22 cellular contexts compared by ENCODE assay signal in genomic region chr7:4762121-4763055, GRCh38.
"Had no signal": no experiment of that assay in that cellular context is flagged by ENCODE, and none has a peak within 500 bp of the region (broad histone marks: within the 10 kb centered on the region; RNA-seq: fewer than 3 reads in every experiment).

No MANE protein-coding gene starts in this region.

- H3K4me2 ChIP-seq: SK-N-SH had no signal

- ATAC-seq: natural killer cell, right cardiac atrium had no signal

- H3K36me3 Mint-ChIP-seq: natural killer cell had no signal

- H3K27me3 ChIP-seq: tibial artery had no signal

- H3K9me3 ChIP-seq: SK-N-SH, tibial artery had no signal

- H3K27me3 Mint-ChIP-seq: dendritic cell treated with granulocyte-macrophage colony-stimulating factor and Interleukin-4, amounts not matched to agents 40 ng/mL and 50 ng/mL, for 4 days had no signal

- H3K9me3 Mint-ChIP-seq: dendritic cell treated with granulocyte-macrophage colony-stimulating factor and Interleukin-4, amounts not matched to agents 40 ng/mL and 50 ng/mL, for 4 days; natural killer cell; T-helper 2 cell treated with Interferon-gamma antibody and Interleukin-4, amounts not matched to agents 5 μg/mL and 100 μg/mL, for 36 hours had no signal

- H3K4me3 Mint-ChIP-seq: dendritic cell treated with granulocyte-macrophage colony-stimulating factor and Interleukin-4, amounts not matched to agents 40 ng/mL and 50 ng/mL, for 4 days; natural killer cell; T-helper 2 cell treated with Interferon-gamma antibody and Interleukin-4, amounts not matched to agents 5 μg/mL and 100 μg/mL, for 36 hours had no signal

- H3K27ac ChIP-seq: tibial artery had no signal

- H3K27ac Mint-ChIP-seq: dendritic cell treated with granulocyte-macrophage colony-stimulating factor and Interleukin-4, amounts not matched to agents 40 ng/mL and 50 ng/mL, for 4 days; T-helper 2 cell treated with Interferon-gamma antibody and Interleukin-4, amounts not matched to agents 5 μg/mL and 100 μg/mL, for 36 hours had no signal

- DNase-seq: activated CD4-positive, alpha-beta T cell treated with anti-CD3 and anti-CD28 coated beads for 48 hours; activated CD8-positive, alpha-beta memory T cell treated with anti-CD3 and anti-CD28 coated beads for 24 hours; activated CD8-positive, alpha-beta memory T cell treated with anti-CD3 and anti-CD28 coated beads, Interleukin-2, amount 50 U/mL, for 48 hours; activated effector memory CD4-positive, alpha-beta T cell treated with Interleukin-2 at 50 U/mL for 16 hours; activated naive CD4-positive, alpha-beta T cell treated with anti-CD3 and anti-CD28 coated beads, Interleukin-2, amount 50 U/mL, for 16 hours; activated T-cell treated with anti-CD3 and anti-CD28 coated beads, Interleukin-2, amount 50 U/mL, for 48 hours; cerebellar nuclear complex; effector memory CD4-positive, alpha-beta T cell; foreskin melanocyte; glutamatergic neuron; hypothalamus; islet precursor cell; natural killer cell; SK-N-SH; small intestine; stimulated activated CD4-positive, alpha-beta T cell treated with anti-CD3 and anti-CD28 coated beads, Interleukin-4, amount 100 ng/mL, for 1 hour; substantia nigra; tibial artery had no signal

- H3K4me3 ChIP-seq: lung, tibial artery had no signal

- H3K9ac ChIP-seq: SK-N-SH had no signal
